ENCODE assay signal across 15 cellular contexts in the genomic region with DNA sequence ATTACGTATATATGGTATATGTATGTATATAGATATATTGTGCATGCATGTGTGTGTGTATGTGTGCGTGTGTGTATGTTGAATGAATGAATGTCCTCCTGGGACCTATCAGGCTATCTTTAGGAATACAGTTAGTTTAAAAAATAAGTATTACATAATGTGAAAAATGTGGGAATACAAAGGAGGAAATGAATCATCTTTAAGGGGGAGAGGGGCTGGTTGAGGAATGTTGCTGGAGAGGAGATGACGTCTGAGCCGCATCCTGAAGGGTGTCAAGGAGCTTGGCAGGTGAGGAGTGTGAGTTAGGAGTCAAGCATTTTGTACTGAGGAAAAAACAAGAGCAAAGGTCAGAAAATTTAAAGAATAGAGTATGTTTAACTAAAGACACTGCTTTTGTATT.
DNase-seq lines count a peak whose midpoint lies in the region; ATAC-seq lines count a peak whose summit lies in the region.
"Had no signal": no experiment of that assay in that cellular context is flagged by ENCODE, and none has a peak within 500 bp of the region (broad histone marks: within the 10 kb centered on the region; RNA-seq: fewer than 3 reads in every experiment).

No MANE protein-coding gene starts in this region.

- no peaks in the 10 kb centered on the region for H3K9me3 ChIP-seq in CD4-positive, alpha-beta memory T cell (ENCODE audit: control insufficient read depth in 1 of 2, low read length in 2 of 2)
- H3K9me3 ChIP-seq: sigmoid colon, SJCRH30 had no signal

- no peak overlapping the region for H3K4me3 ChIP-seq in CD4-positive, alpha-beta memory T cell (ENCODE audit: low read length in 2 of 2)
- H3K4me3 ChIP-seq: sigmoid colon, SJCRH30 had no signal

- intact Hi-C loops in CD4-positive, alpha-beta memory T cell (cut with micrococcal nuclease): no loop called here

- CTCF ChIA-PET in CD4-positive, alpha-beta memory T cell (lab: Charles Lee; ENCODE audit: partially characterized antibody): no interaction called here

- no peak overlapping the region for H3K27ac Mint-ChIP-seq in CD4-positive, alpha-beta memory T cell
- no peak overlapping the region for H3K27ac Mint-ChIP-seq in T-helper 2 cell treated with Interferon-gamma antibody and Interleukin-4, amounts not matched to agents 5 μg/mL and 100 μg/mL, for 36 hours
- H3K27ac Mint-ChIP-seq: activated B cell treated with CpG ODN at 0.5 μM for 24 hours; naive thymus-derived CD4-positive, alpha-beta T cell had no signal

- POLR2A ChIA-PET in CD4-positive, alpha-beta memory T cell (lab: Charles Lee; ENCODE audit: partially characterized antibody): no interaction called here

- H3K27me3 Mint-ChIP-seq in CD4-positive, alpha-beta memory T cell: peaks cover 7 to 14% of the 10 kb centered on the region in 2 donors
- peaks cover 17% of the 10 kb centered on the region for H3K27me3 Mint-ChIP-seq in T-helper 2 cell treated with Interferon-gamma antibody and Interleukin-4, amounts not matched to agents 5 μg/mL and 100 μg/mL, for 36 hours (ENCODE audit: low read depth)

- H3K36me3 ChIP-seq in CD4-positive, alpha-beta memory T cell (ENCODE audit: insufficient read depth, low read length): no peaks in the 10 kb centered on the region
- H3K36me3 ChIP-seq: sigmoid colon, SJCRH30 had no signal

- peaks cover 0 to 3% (median 1%) of the 10 kb centered on the region in 4 donors for H3K4me1 Mint-ChIP-seq in CD4-positive, alpha-beta memory T cell
- H3K4me1 Mint-ChIP-seq in T-helper 2 cell treated with Interferon-gamma antibody and Interleukin-4, amounts not matched to agents 5 μg/mL and 100 μg/mL, for 36 hours (ENCODE audit: low read depth): no peaks in the 10 kb centered on the region

- no peaks in the 10 kb centered on the region for H3K36me3 Mint-ChIP-seq in CD4-positive, alpha-beta memory T cell
- no peaks in the 10 kb centered on the region for H3K36me3 Mint-ChIP-seq in T-helper 2 cell treated with Interferon-gamma antibody and Interleukin-4, amounts not matched to agents 5 μg/mL and 100 μg/mL, for 36 hours (ENCODE audit: low read depth)
- H3K36me3 Mint-ChIP-seq: naive thymus-derived CD4-positive, alpha-beta T cell had no signal

- no peaks in the 10 kb centered on the region for H3K9me3 Mint-ChIP-seq in CD4-positive, alpha-beta memory T cell
- no peaks in the 10 kb centered on the region for H3K9me3 Mint-ChIP-seq in T-helper 2 cell treated with Interferon-gamma antibody and Interleukin-4, amounts not matched to agents 5 μg/mL and 100 μg/mL, for 36 hours
- H3K9me3 Mint-ChIP-seq: activated B cell treated with CpG ODN at 0.5 μM for 24 hours; activated T-cell treated with anti-CD3 and anti-CD28 coated beads, Interleukin-2, amount 50 U/mL, for 4 hours; naive thymus-derived CD4-positive, alpha-beta T cell had no signal

- DNase-seq in GM03348 (ENCODE audit: low spot score) (peak; percentile 62), NCI-H226 (peak; percentile 94), dermis microvascular lymphatic vessel endothelial cell (ENCODE audit: low read depth in 2 of 2) (peak; percentile 58 to 99), myocyte (ENCODE audit: low read depth) (peak; percentile 3), DMS 273 treated with DMSO at 0.1 percent for 48 hours (lab: John Stamatoyannopoulos, UW) (no peak)
- no peak for DNase-seq in CD4-positive, alpha-beta memory T cell
- no peak for DNase-seq in T-helper 2 cell treated with Interferon-gamma antibody and Interleukin-4, amounts not matched to agents 5 μg/mL and 100 μg/mL, for 36 hours (ENCODE audit: low spot score)
- DNase-seq: activated B cell treated with CpG ODN at 0.5 μM for 24 hours; activated T-cell treated with anti-CD3 and anti-CD28 coated beads, Interleukin-2, amount 50 U/mL, for 4 hours; naive thymus-derived CD4-positive, alpha-beta T cell; NCI-H1436 treated with DMSO at 0.1 percent for 48 hours; NCI-H69; sigmoid colon; SJCRH30 had no signal

- no peak overlapping the region for H3K4me3 Mint-ChIP-seq in CD4-positive, alpha-beta memory T cell
- no peak overlapping the region for H3K4me3 Mint-ChIP-seq in T-helper 2 cell treated with Interferon-gamma antibody and Interleukin-4, amounts not matched to agents 5 μg/mL and 100 μg/mL, for 36 hours
- H3K4me3 Mint-ChIP-seq: activated B cell treated with CpG ODN at 0.5 μM for 24 hours; activated T-cell treated with anti-CD3 and anti-CD28 coated beads, Interleukin-2, amount 50 U/mL, for 4 hours; naive thymus-derived CD4-positive, alpha-beta T cell had no signal

- no peak overlapping the region for H3K27ac ChIP-seq in CD4-positive, alpha-beta memory T cell (ENCODE audit: low read depth, low read length)
- H3K27ac ChIP-seq: sigmoid colon, SJCRH30 had no signal

- ATAC-seq in GM18520 (IDR thresholded peaks at IDR 0.05; ENCODE audit: unreplicated experiment): no peak
- ATAC-seq: activated T-cell treated with anti-CD3 and anti-CD28 coated beads, Interleukin-2, amount 50 U/mL, for 4 hours; naive thymus-derived CD4-positive, alpha-beta T cell had no signal

- peaks cover 4% of the 10 kb centered on the region for H3K4me1 ChIP-seq in CD4-positive, alpha-beta memory T cell (ENCODE audit: insufficient read depth, low read length)
- H3K4me1 ChIP-seq: sigmoid colon had no signal

- H3K27me3 ChIP-seq in CD4-positive, alpha-beta memory T cell (ENCODE audit: insufficient read depth, low read length): no peaks in the 10 kb centered on the region

Comparison
In these comparisons a context has a peak if more than half of its experiments do, and no peak if none do; other contexts are left out.
1. DNase-seq: peak in GM03348 (single experiment), NCI-H226 (single experiment), dermis microvascular lymphatic vessel endothelial cell (2 of 2) and myocyte (single experiment); none in DMS 273 treated with DMSO at 0.1 percent for 48 hours (single experiment), CD4-positive, alpha-beta memory T cell (0 of 5) and T-helper 2 cell treated with Interferon-gamma antibody and Interleukin-4, amounts not matched to agents 5 μg/mL and 100 μg/mL, for 36 hours (single experiment).